ENCODE assay signal across 1 cellular context in the genomic region with DNA sequence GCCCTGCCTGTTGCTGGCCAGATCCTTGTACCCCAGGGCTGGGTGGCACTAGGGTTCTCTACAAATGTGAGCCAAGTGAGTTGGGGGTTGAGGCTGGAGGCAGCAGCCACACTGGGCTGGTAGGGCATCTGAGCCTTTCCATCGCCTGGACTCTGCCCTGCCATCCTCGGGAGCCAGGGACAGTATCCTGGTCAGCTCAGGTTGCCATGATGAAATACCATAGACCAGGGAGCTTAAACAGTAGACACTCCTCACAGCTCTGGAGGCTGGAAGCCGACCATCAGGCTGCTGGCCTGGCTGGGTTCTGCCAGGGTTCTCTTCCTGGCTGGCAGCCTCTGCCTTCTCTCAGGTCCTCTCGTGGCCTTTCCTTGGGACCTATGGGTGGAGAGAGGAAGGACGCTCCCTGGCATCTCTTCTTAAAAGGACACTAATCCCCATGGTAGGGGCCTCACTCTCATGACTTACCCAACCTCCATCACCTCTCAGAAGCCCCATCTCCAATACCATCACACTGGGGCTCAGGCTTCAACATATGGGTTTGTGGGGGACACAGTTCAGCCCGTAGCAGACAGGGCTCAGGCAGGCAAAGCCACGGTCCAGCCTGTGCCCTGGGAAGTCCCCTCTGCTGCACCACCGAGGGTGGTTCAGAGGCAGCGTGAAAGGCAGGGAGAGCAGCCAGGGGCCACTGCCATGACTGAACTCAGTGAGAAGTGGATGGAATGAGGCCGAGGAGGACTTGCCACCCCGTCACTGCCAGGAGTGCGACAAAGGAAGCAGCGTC.
TF ChIP-seq lines count a peak whose summit lies in the region.

No MANE protein-coding gene starts in this region.

TF ChIP-seq in IMR-90, 13 proteins besides CTCF, POLR2A, EP300 and RAD21:
- TF ChIP-seq BHLHE40 (IDR thresholded peaks at IDR 0.05; ENCODE audit: low read depth, low read length) (no peak), NFE2L2 (IDR thresholded peaks at IDR 0.05; ENCODE audit: low read depth, low read length) (no peak), RFX5 (IDR thresholded peaks at IDR 0.05; ENCODE audit: low read depth, low read length) (no peak), MXI1 (IDR thresholded peaks at IDR 0.05; ENCODE audit: borderline replicate concordance, low read depth, low read length) (no peak), CHD1 (IDR thresholded peaks at IDR 0.05; ENCODE audit: low read depth, low read length) (no peak), MAFK (IDR thresholded peaks at IDR 0.05; ENCODE audit: low read depth, low read length) (no peak)
TF ChIP-seq in IMR-90: peak in this region for 0.
